In genomic region chr2:241734467-241735208, GRCh38 we compare ENCODE assay signal across 8 cellular contexts. TPM values are rescaled to one million over a fixed set of nuclear protein-coding genes. Genes with fewer than 3 reads are reported as not detected.
DNase-seq lines count a peak whose midpoint lies in the region; ATAC-seq and TF ChIP-seq lines count a peak whose summit lies in the region.

Gene D2HGDH, plus strand, starts transcription at chr2:241734630. Its CDS starts 595 bp downstream, at chr2:241735225.

- no peaks in the 10 kb centered on the region for H3K9me3 ChIP-seq in T-helper 17 cell (ENCODE audit: control insufficient read depth, low read length, poor library complexity, severe bottlenecking)
- no peaks in the 10 kb centered on the region for H3K9me3 ChIP-seq in left ventricle myocardium inferior (replicated peaks)
- no peaks in the 10 kb centered on the region for H3K9me3 ChIP-seq in psoas muscle

- ATAC-seq in HG02852 (IDR thresholded peaks at IDR 0.05; ENCODE audit: unreplicated experiment) (peak; percentile 77), T-helper 17 cell (peak; percentile 94), psoas muscle (peak; percentile 93 to 96 (median 94))

- H3K4me1 ChIP-seq in left ventricle myocardium inferior = peaks cover 30% of the 10 kb centered on the region
- peaks cover 4% of the 10 kb centered on the region for H3K4me1 ChIP-seq in psoas muscle

- peak; percentile 98 for DNase-seq in GM13976 (ENCODE audit: low spot score)
- DNase-seq in NCI-H146 treated with DMSO at 0.1 percent for 48 hours (lab: John Stamatoyannopoulos, UW; ENCODE audit: unreplicated experiment) = peak; percentile 26
- peak; percentile 90 to 96 (median 91) for DNase-seq in T-helper 17 cell
- DNase-seq in amniotic stem cell (lab: John Stamatoyannopoulos, UW) = peak; percentile 76
- DNase-seq in left ventricle myocardium inferior = peak; percentile 95
- peak; percentile 95 to 97 for DNase-seq in psoas muscle
- peak; percentile 95 for DNase-seq in ureter (ENCODE audit: low spot score)

- no peaks in the 10 kb centered on the region for H3K36me3 Mint-ChIP-seq in T-helper 17 cell (ENCODE audit: low read depth)

- H3K27me3 ChIP-seq in left ventricle myocardium inferior (ENCODE audit: low read depth) (no peaks in the 10 kb centered on the region), psoas muscle (ENCODE audit: insufficient read depth in 3 of 3, low read length in 2 of 3) (no peaks in the 10 kb centered on the region)

- H3K36me3 ChIP-seq in left ventricle myocardium inferior (no peaks in the 10 kb centered on the region), psoas muscle (ENCODE audit: insufficient read depth in 1 of 2, low read depth in 1 of 2) (peaks cover 0 to 12% of the 10 kb centered on the region in 2 donors)

- H3K4me1 Mint-ChIP-seq in T-helper 17 cell = peaks cover 23% of the 10 kb centered on the region

- H3K4me3 ChIP-seq in left ventricle myocardium inferior (peak within 1 kb of the TSS; percentile 85), psoas muscle (peak within 1 kb of the TSS; percentile 92)

- no peak within 1 kb of the TSS for H3K27ac Mint-ChIP-seq in T-helper 17 cell

- in situ Hi-C loops in GM13976 (cut with MboI; ENCODE audit: low sequenced_read_pairs, unreplicated experiment) = loop anchor here (10.0 kb wide), 1 partner anchor 140 kb away; no protein-coding TSS in a partner anchor

- TF ChIP-seq CTCF in GM13976 (IDR thresholded peaks at IDR 0.05; ENCODE audit: borderline replicate concordance, control extremely low read depth, extremely low read depth, insufficient read depth, missing control alignments) = no peak
- no peak for TF ChIP-seq CTCF in left ventricle myocardium inferior (IDR thresholded peaks at IDR 0.05; ENCODE audit: borderline replicate concordance)
- no peak for TF ChIP-seq CTCF in psoas muscle (IDR thresholded peaks at IDR 0.05)

- H3K4me3 Mint-ChIP-seq in T-helper 17 cell = peak within 1 kb of the TSS; percentile 87

- intact Hi-C loops in left ventricle myocardium inferior (cut with micrococcal nuclease) (no loop called here), psoas muscle (cut with DNase I) (loop anchor here (5.0 to 10.0 kb wide), 4 partner anchors 47 to 880 kb away; partner anchors contain the start of gene DTYMK (in 1 of the 2))

- H3K27ac ChIP-seq in left ventricle myocardium inferior (replicated peaks) = peak within 1 kb of the TSS; percentile 94
- H3K27ac ChIP-seq in psoas muscle = peak within 1 kb of the TSS; percentile 89

- WGBS in psoas muscle, 3 donors = 0 to 1% (median 0%) methylated on average over 48 to 98 of the region's 98 CpGs

- H3K27me3 Mint-ChIP-seq in T-helper 17 cell = no peaks in the 10 kb centered on the region

RNA-seq across cellular contexts. Expression of gene D2HGDH, which starts in this region (rescaled TPM):
- total RNA-seq in T-helper 17 cell (10 to 100 TPM; 28.0 to 32.6 TPM), left ventricle myocardium inferior (17.8 TPM), psoas muscle (10 to 100 TPM; 20.3 to 31.0 (median 23.6) TPM), ureter (67.7 TPM)
- polyA plus RNA-seq in psoas muscle = 10 to 100 TPM; 14.1 to 15.6 (median 14.9) TPM

Comparison
In these comparisons a context has a peak if more than half of its experiments do, and no peak if none do; other contexts are left out.
1. Peak in every context shown above with its lines: DNase-seq, ATAC-seq, H3K4me3 ChIP-seq and H3K27ac ChIP-seq.
2. DNase-seq: peak in every context shown above with its lines; median percentile 98 in GM13976; 96 in psoas muscle; 95 in left ventricle myocardium inferior; 95 in ureter; 91 in T-helper 17 cell; 76 in amniotic stem cell; 26 in NCI-H146 treated with DMSO at 0.1 percent for 48 hours.